ENCODE assay signal across 8 cellular contexts in the genomic region with DNA sequence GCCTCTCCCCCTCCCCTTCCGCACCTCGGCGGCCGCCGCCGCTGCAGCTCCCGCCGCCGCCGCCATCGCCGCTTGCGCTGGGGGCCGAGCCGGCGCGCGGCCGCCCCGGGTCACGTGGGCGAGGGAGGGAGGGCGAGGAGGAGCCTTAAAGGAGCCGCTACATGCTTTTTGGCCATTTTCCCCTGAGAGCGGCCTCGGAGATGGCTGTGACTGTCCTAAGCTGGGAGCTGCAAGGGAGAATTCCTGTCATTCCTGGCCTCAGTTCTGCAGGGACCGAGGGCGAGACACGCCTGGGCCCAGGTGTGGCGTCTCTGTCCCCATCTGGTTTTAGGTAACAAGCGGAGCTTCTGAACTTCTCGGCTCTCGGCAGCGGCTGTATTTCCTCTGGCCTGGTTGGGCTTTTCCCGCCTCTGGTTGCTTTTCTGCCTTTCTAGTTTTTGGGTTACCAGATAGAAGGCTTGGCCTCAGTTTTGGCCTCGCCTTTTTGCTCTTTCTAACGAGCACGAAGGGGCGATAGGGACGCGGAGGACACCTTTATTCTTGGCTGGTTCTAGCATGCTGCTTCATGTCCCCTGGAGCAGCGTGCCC. TPM values are rescaled to one million over a fixed set of nuclear protein-coding genes. Genes with fewer than 3 reads are reported as not detected.
DNase-seq lines count a peak whose midpoint lies in the region; ATAC-seq and TF ChIP-seq lines count a peak whose summit lies in the region.

A gene (minus strand): TSS at position 87 of the 588 bp plus-strand sequence. CDS start 21 bp downstream, at position 66.

- intact Hi-C loops in T-helper 1 cell treated with Interleukin-12 subunit alpha and Interleukin-12 subunit beta and Interleukin-4 antibody, amounts not matched to agents 30 ng/mL and 1 ng/mL, for 36 hours (cut with micrococcal nuclease) = loop anchor here (1.0 to 5.0 kb wide), 16 partner anchors 34 to 1280 kb away; a partner anchor contains a TSS
- intact Hi-C loops in left cardiac atrium (cut with DNase I) (no loop called here), prostate gland (cut with DNase I) (loop anchor here (2.0 to 5.0 kb wide), 3 partner anchors 33 to 280 kb away; a partner anchor contains a TSS), upper lobe of right lung (cut with DNase I) (no loop called here)

- no peaks in the 10 kb centered on the region for H3K9me3 ChIP-seq in prostate gland
- H3K9me3 ChIP-seq in upper lobe of right lung = no peaks in the 10 kb centered on the region

- H3K4me1 ChIP-seq in prostate gland (replicated peaks) (peaks cover 1% of the 10 kb centered on the region), upper lobe of right lung (peaks cover 19% of the 10 kb centered on the region)

- peak; percentile 85 for TF ChIP-seq POLR2A in prostate gland (IDR thresholded peaks at IDR 0.05)

- H3K27ac ChIP-seq in prostate gland (peak within 1 kb of the TSS; percentile 89 to 93), upper lobe of right lung (peak within 1 kb of the TSS; percentile 89)

- H3K36me3 ChIP-seq in prostate gland (no peaks in the 10 kb centered on the region), upper lobe of right lung (peaks cover 25% of the 10 kb centered on the region)

- under 1% methylated on average over 16 of the region's 42 CpGs for WGBS in prostate gland

- POLR2A ChIA-PET in HEK293T (lab: Yijun Ruan, JAX) = interaction anchor here (0.9 to 2.7 kb wide), 15 partner anchors 10 to 356 kb away, joined by 3 to 13 read pairs (median 6); a partner anchor contains a TSS

- no peaks in the 10 kb centered on the region for H3K27me3 ChIP-seq in prostate gland (replicated peaks; ENCODE audit: insufficient read depth)
- no peaks in the 10 kb centered on the region for H3K27me3 ChIP-seq in upper lobe of right lung

- peak; percentile 94 for DNase-seq in Daoy (ENCODE audit: low read depth)
- peak; percentile 87 for DNase-seq in HEK293T (ENCODE audit: extremely low spot score)
- peak; percentile 48 for DNase-seq in NCI-H146 treated with DMSO at 0.1 percent for 48 hours (lab: John Stamatoyannopoulos, UW; ENCODE audit: unreplicated experiment)
- DNase-seq in amniotic epithelial cell (ENCODE audit: low read depth) = peak; percentile 64
- peak; percentile 84 for DNase-seq in left cardiac atrium
- DNase-seq in prostate gland (ENCODE audit: low spot score) = peak; percentile 84
- peak; percentile 93 for DNase-seq in upper lobe of right lung

- H3K4me3 ChIP-seq in prostate gland (peak within 1 kb of the TSS; percentile 86 to 99), upper lobe of right lung (peak within 1 kb of the TSS; percentile 100)

- ATAC-seq in left cardiac atrium (peak; percentile 66 to 69), upper lobe of right lung (peak; percentile 72)

- TF ChIP-seq CTCF in prostate gland (IDR thresholded peaks at IDR 0.05) (peak in 2 of 4 experiments; percentile 35 to 58), upper lobe of right lung (IDR thresholded peaks at IDR 0.05) (no peak)

- CTCF ChIA-PET in HEK293T (lab: Yijun Ruan, JAX) = interaction anchor here (0.6 to 1.5 kb wide), 4 partner anchors 10 to 91 kb away, joined by 3 read pairs; a partner anchor contains a TSS

TF ChIP-seq in HEK293T, 16 proteins besides CTCF, POLR2A, EP300 and RAD21:
- TF ChIP-seq FOXM1 (IDR thresholded peaks at IDR 0.05; ENCODE audit: borderline replicate concordance) (peak; percentile 84; the same call in 1 of the 2 replicates), L3MBTL2 (conservative IDR thresholded peaks at IDR 0.05) (peak; percentile 59), FOXA1 (IDR thresholded peaks at IDR 0.05) (no peak)
TF ChIP-seq in HEK293T: peak in this region for 2.

RNA-seq across cellular contexts. Expression of the gene that starts here (rescaled TPM):
- 72.8 and 80.6 TPM in 2 replicates for total RNA-seq in Daoy (2014; rRNA removed; shearing (Covaris generic))
- total RNA-seq in T-helper 1 cell treated with Interleukin-12 subunit alpha and Interleukin-12 subunit beta and Interleukin-4 antibody, amounts not matched to agents 30 ng/mL and 1 ng/mL, for 36 hours = 61.0 and 61.6 TPM in 2 replicates
- 10 to 100 TPM; 12.9 to 20.2 TPM for total RNA-seq in left cardiac atrium
- 10 to 100 TPM; 53.6 to 92.8 TPM for total RNA-seq in prostate gland
- 36.0 TPM for total RNA-seq in upper lobe of right lung

Comparison
In these comparisons a context has a peak if more than half of its experiments do, and no peak if none do; other contexts are left out.
1. Peak in every context shown above with its lines: DNase-seq, ATAC-seq, H3K4me3 ChIP-seq and H3K27ac ChIP-seq.
2. intact Hi-C loops: an anchor here in T-helper 1 cell treated with Interleukin-12 subunit alpha and Interleukin-12 subunit beta and Interleukin-4 antibody, amounts not matched to agents 30 ng/mL and 1 ng/mL, for 36 hours (1.0 to 5.0 kb wide) and prostate gland (2.0 to 5.0 kb wide); none called in left cardiac atrium and upper lobe of right lung.